In genomic region chr3:106609666-106610301, GRCh38 we compare ENCODE assay signal across 8 cellular contexts.
DNase-seq lines count a peak whose midpoint lies in the region; ATAC-seq lines count a peak whose summit lies in the region.

No MANE protein-coding gene starts in this region.

- peak; percentile 64 for DNase-seq in AG20443 (ENCODE audit: low spot score)
- peak; percentile 75 for DNase-seq in NCI-H69 (lab: John Stamatoyannopoulos, UW)
- DNase-seq in activated CD4-positive, alpha-beta T cell treated with anti-CD3 and anti-CD28 coated beads, Interleukin-2, amount 50 U/mL, for 24 hours (ENCODE audit: low read depth in 1 of 2, low spot score in 1 of 2): peak; percentile 7 to 74
- peak; percentile 64 for DNase-seq in ecto neural progenitor cell (ENCODE audit: low spot score)
- peak; percentile 94 for DNase-seq in medulla oblongata (ENCODE audit: extremely low spot score)
- DNase-seq in stimulated activated CD8-positive, alpha-beta memory T cell treated with anti-CD3 and anti-CD28 coated beads, Interleukin-15, amount 100 ng/mL, for 48 hours (ENCODE audit: low read depth in 2 of 2): peak; percentile 32 to 45

- ATAC-seq in GM19035 (IDR thresholded peaks at IDR 0.05; ENCODE audit: unreplicated experiment) (peak; percentile 93), HG03442 (IDR thresholded peaks at IDR 0.05; ENCODE audit: unreplicated experiment) (peak; percentile 81)

Comparison
In these comparisons a context has a peak if more than half of its experiments do, and no peak if none do; other contexts are left out.
1. Peak in every context shown above with its lines: DNase-seq and ATAC-seq.
2. DNase-seq: peak in every context shown above with its lines; median percentile 94 in medulla oblongata; 75 in NCI-H69; 64 in AG20443; 64 in ecto neural progenitor cell; 40 in activated CD4-positive, alpha-beta T cell treated with anti-CD3 and anti-CD28 coated beads, Interleukin-2, amount 50 U/mL, for 24 hours; 38 in stimulated activated CD8-positive, alpha-beta memory T cell treated with anti-CD3 and anti-CD28 coated beads, Interleukin-15, amount 100 ng/mL, for 48 hours.